In the genomic region with DNA sequence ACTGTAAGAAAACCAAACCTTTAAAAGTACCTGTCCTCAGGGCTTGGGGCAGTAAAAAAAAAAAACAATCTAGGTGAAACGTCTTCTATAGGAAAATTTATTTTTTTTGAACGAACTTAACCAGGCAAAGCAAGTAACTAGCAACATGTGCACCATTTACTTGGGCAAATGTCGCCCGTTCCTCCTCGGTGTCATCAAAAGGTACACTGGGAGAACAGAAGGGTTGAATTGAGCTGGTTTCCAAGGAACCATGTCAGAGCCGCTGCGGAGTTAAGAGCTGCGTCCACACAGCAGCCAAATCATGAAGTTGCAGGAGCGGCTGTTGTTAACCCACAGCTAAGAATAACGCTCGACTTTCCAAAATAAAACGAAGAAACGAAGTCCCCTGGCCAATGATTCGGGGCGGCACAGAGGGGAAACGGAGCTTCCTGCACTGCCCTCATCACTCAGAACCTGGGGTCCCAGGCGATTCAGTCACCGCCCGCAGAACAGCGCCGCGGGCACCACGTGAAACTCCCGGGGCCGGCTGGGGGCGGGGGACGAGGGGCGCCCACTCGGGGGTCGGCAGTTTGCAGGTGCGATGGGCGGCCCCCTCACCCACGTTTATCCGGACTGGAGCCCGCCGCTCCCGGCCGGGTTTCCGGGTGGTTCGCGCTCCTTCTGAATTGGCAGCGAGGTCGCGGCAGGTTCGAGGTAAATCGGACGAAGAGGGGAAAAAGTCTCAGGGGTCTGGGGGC, we compare ENCODE assay signal across 8 cellular contexts. TPM values are rescaled to one million over a fixed set of nuclear protein-coding genes. Genes with fewer than 3 reads are reported as not detected.
A peak's percentile ranks its signal among the peaks of the same experiment; 100 is the strongest.
DNase-seq lines count a peak whose midpoint lies in the region; ATAC-seq, FAIRE-seq and TF ChIP-seq lines count a peak whose summit lies in the region.
"Not testable (repeated sequence)": the region's sequence is repeated elsewhere in the genome, so short reads cannot be mapped to it uniquely, and the experiment has no call there.

No MANE protein-coding gene starts in this region.

- BruUV-seq in GM12878 (replicated peaks; lab: Mats Ljungman, UMichigan): not testable (repeated sequence)

- not testable (repeated sequence) for H2AFZ ChIP-seq in KMS-11 (ENCODE audit: low read depth); GM12878 (ENCODE audit: control insufficient read depth, low read depth, low read length)

- FAIRE-seq in GM12878 (lab: Jason Lieb, UNC): not testable (repeated sequence)

- H3K9me3 Mint-ChIP-seq in activated CD4-positive, alpha-beta T cell treated with anti-CD3 and anti-CD28 coated beads, Interleukin-2, amount 10 ng/mL, durations not matched to agents 24 days and 14 days; naive thymus-derived CD4-positive, alpha-beta T cell: not testable (repeated sequence)

- H3K4me3 Mint-ChIP-seq in activated CD4-positive, alpha-beta T cell treated with anti-CD3 and anti-CD28 coated beads, Interleukin-2, amount 10 ng/mL, durations not matched to agents 24 days and 14 days: peak overlapping the region; percentile 88
- H3K4me3 Mint-ChIP-seq in naive thymus-derived CD4-positive, alpha-beta T cell: peak overlapping the region; percentile 81 to 94 (median 88)

- H3K36me3 Mint-ChIP-seq in activated CD4-positive, alpha-beta T cell treated with anti-CD3 and anti-CD28 coated beads, Interleukin-2, amount 10 ng/mL, durations not matched to agents 24 days and 14 days (ENCODE audit: low read depth); naive thymus-derived CD4-positive, alpha-beta T cell: not testable (repeated sequence)

- H3K4me1 ChIP-seq in KMS-11 (ENCODE audit: low read depth, poor library complexity, severe bottlenecking); GM12878 (ENCODE audit: control insufficient read depth, insufficient read depth, low read length); cardiac muscle cell (ENCODE audit: low read depth); naive thymus-derived CD4-positive, alpha-beta T cell (ENCODE audit: control insufficient read depth in 2 of 2, insufficient read depth in 2 of 2, low read length in 2 of 2): not testable (repeated sequence)

- WGBS in GM12878 (ENCODE audit: insufficient coverage, insufficient replicate concordance, low lambda C conversion rate, missing lambda C conversion rate): under 1% methylated on average over 16 of the region's 47 CpGs

- not testable (repeated sequence) for TF ChIP-seq EP300 in GM12878 (IDR thresholded peaks at IDR 0.05; ENCODE audit: borderline replicate concordance in 1 of 2, control insufficient read depth in 1 of 2, low read depth in 2 of 2, low read length in 2 of 2)

- H3K9ac ChIP-seq in KMS-11: peak overlapping the region; percentile 85
- H3K9ac ChIP-seq in GM12878 (ENCODE audit: control insufficient read depth, insufficient read depth, low read length): peak overlapping the region; percentile 20; the same call in 1 of the 2 replicates

- H3K27ac Mint-ChIP-seq in activated CD4-positive, alpha-beta T cell treated with anti-CD3 and anti-CD28 coated beads, Interleukin-2, amount 10 ng/mL, durations not matched to agents 24 days and 14 days: peak overlapping the region; percentile 71
- H3K27ac Mint-ChIP-seq in naive thymus-derived CD4-positive, alpha-beta T cell: peak overlapping the region in 6 of 9 donors; percentile 71 to 88 (median 74)

- POLR2A ChIA-PET in GM12878 (lab: Charles Lee); naive thymus-derived CD4-positive, alpha-beta T cell (lab: Charles Lee): not testable (repeated sequence)

- not testable (repeated sequence) for H4K20me1 ChIP-seq in KMS-11 (ENCODE audit: insufficient read depth); GM12878 (ENCODE audit: control insufficient read depth, insufficient read depth)

- not testable (repeated sequence) for DNase-seq in AG10803 (ENCODE audit: low read depth); GM12878 (ENCODE audit: low read depth, low spot score)
- peak; percentile 80 for DNase-seq in activated CD4-positive, alpha-beta T cell treated with anti-CD3 and anti-CD28 coated beads, Interleukin-2, amount 10 ng/mL, durations not matched to agents 24 days and 14 days
- DNase-seq in cardiac muscle cell (ENCODE audit: low read depth in 1 of 2, low spot score in 1 of 2): peak; percentile 2 to 22
- DNase-seq in naive thymus-derived CD4-positive, alpha-beta T cell: peak in 6 of 9 donors; percentile 3 to 56 (median 27)
- peak; percentile 14 to 15 for DNase-seq in stimulated activated CD4-positive, alpha-beta T cell treated with anti-CD3 and anti-CD28 coated beads, Interleukin-4, amount 100 ng/mL, for 48 hours (ENCODE audit: low read depth in 2 of 2)

- H3K27me3 ChIP-seq in KMS-11 (ENCODE audit: insufficient read depth, low read depth); GM12878 (replicated peaks in 1 of 2; ENCODE audit: control insufficient read depth in 2 of 2, insufficient read depth in 2 of 2, low read length in 1 of 2); cardiac muscle cell; naive thymus-derived CD4-positive, alpha-beta T cell (ENCODE audit: control insufficient read depth in 2 of 2, insufficient read depth in 2 of 2, low read length in 2 of 2): not testable (repeated sequence)

- H3K4me3 ChIP-seq in AG10803 (ENCODE audit: low read length) (peak overlapping the region; percentile 59), KMS-11 (IDR thresholded peaks at IDR 0.05; ENCODE audit: insufficient read depth, low read depth, low read length) (peak overlapping the region; percentile 19), GM12878 (peak overlapping the region; percentile 71), cardiac muscle cell (peak overlapping the region; percentile 63)
- H3K4me3 ChIP-seq in naive thymus-derived CD4-positive, alpha-beta T cell (ENCODE audit: low read length): peak overlapping the region; percentile 32

- intact Hi-C loops in activated CD4-positive, alpha-beta T cell treated with anti-CD3 and anti-CD28 coated beads, Interleukin-2, amount 10 ng/mL, durations not matched to agents 24 days and 14 days (cut with micrococcal nuclease); GM12878 (cut with micrococcal nuclease; ENCODE audit: unreplicated experiment); naive thymus-derived CD4-positive, alpha-beta T cell (cut with micrococcal nuclease): not testable (repeated sequence)

- not testable (repeated sequence) for TF ChIP-seq POLR2A in GM12878 (IDR thresholded peaks at IDR 0.05; ENCODE audit: low read depth, low read length)

- ATAC-seq in GM21367 (IDR thresholded peaks at IDR 0.05; ENCODE audit: unreplicated experiment): peak; percentile 0
- ATAC-seq in GM12878: peak; percentile 9; the same call in 2 of the 3 replicates
- ATAC-seq in naive thymus-derived CD4-positive, alpha-beta T cell: not testable (repeated sequence)

- CTCF ChIA-PET in GM12878 (lab: Yijun Ruan, JAX); naive thymus-derived CD4-positive, alpha-beta T cell (lab: Charles Lee): not testable (repeated sequence)

- H3K4me2 ChIP-seq in KMS-11 (peak overlapping the region; percentile 25; the same call in 1 of the 2 replicates), GM12878 (ENCODE audit: control insufficient read depth, insufficient read depth) (0 out of 2 replicates have a peak overlapping the region, but pooled peaks have one; percentile 25)

- H3K4me1 Mint-ChIP-seq in activated CD4-positive, alpha-beta T cell treated with anti-CD3 and anti-CD28 coated beads, Interleukin-2, amount 10 ng/mL, durations not matched to agents 24 days and 14 days: not testable (repeated sequence)
- peaks cover 0 to 21% (median 15%) of the 10 kb centered on the region in 7 donors for H3K4me1 Mint-ChIP-seq in naive thymus-derived CD4-positive, alpha-beta T cell

- H3K27ac ChIP-seq in KMS-11: peak overlapping the region; percentile 84
- H3K27ac ChIP-seq in GM12878 (ENCODE audit: control insufficient read depth, insufficient read depth): peak overlapping the region; percentile 48
- H3K27ac ChIP-seq in cardiac muscle cell: peak overlapping the region; percentile 98
- peak overlapping the region; percentile 63 for H3K27ac ChIP-seq in naive thymus-derived CD4-positive, alpha-beta T cell (ENCODE audit: low read depth, low read length)

- H3K9me3 ChIP-seq in GM12878 (replicated peaks; ENCODE audit: control insufficient read depth, insufficient read depth, low read length); cardiac muscle cell (ENCODE audit: low read depth); naive thymus-derived CD4-positive, alpha-beta T cell (ENCODE audit: control insufficient read depth in 2 of 3, low read length in 3 of 3): not testable (repeated sequence)

- H3K36me3 ChIP-seq in KMS-11 (ENCODE audit: insufficient read depth); GM12878 (ENCODE audit: control insufficient read depth in 2 of 2, insufficient read depth in 2 of 2, low read length in 1 of 2); cardiac muscle cell; naive thymus-derived CD4-positive, alpha-beta T cell (ENCODE audit: control insufficient read depth in 2 of 3, insufficient read depth in 3 of 3, low read length in 3 of 3): not testable (repeated sequence)

- not testable (repeated sequence) for TF ChIP-seq CTCF in AG10803 (conservative IDR thresholded peaks at IDR 0.05; ENCODE audit: low read length); KMS-11 (conservative IDR thresholded peaks at IDR 0.05; ENCODE audit: low read depth, low read length); GM12878 (IDR thresholded peaks at IDR 0.05 in 2 of 3, conservative IDR thresholded peaks at IDR 0.05 in 1 of 3; ENCODE audit: control insufficient read depth in 2 of 3, extremely low read depth in 1 of 3, insufficient read depth in 1 of 3, low read depth in 3 of 3, low read length in 3 of 3); cardiac muscle cell (IDR thresholded peaks at IDR 0.05; ENCODE audit: low read depth, low read length)

- RAD21 ChIA-PET in GM12878 (lab: Charles Lee; ENCODE audit: unreplicated experiment): not testable (repeated sequence)

- SMC1A ChIA-PET in GM12878 (lab: Charles Lee; ENCODE audit: uncharacterized antibody, unreplicated experiment): not testable (repeated sequence)

- TF ChIP-seq RAD21 in GM12878 (IDR thresholded peaks at IDR 0.05; ENCODE audit: insufficient read depth, low read depth, low read length): not testable (repeated sequence)

- in situ Hi-C loops in GM12878 (cut with MboI): not testable (repeated sequence)

- not testable (repeated sequence) for H3K27me3 Mint-ChIP-seq in activated CD4-positive, alpha-beta T cell treated with anti-CD3 and anti-CD28 coated beads, Interleukin-2, amount 10 ng/mL, durations not matched to agents 24 days and 14 days; naive thymus-derived CD4-positive, alpha-beta T cell

- H3K79me2 ChIP-seq in KMS-11 (ENCODE audit: insufficient read depth, low read depth) (peaks cover 19% of the 10 kb centered on the region), GM12878 (ENCODE audit: control insufficient read depth, insufficient read depth, low read length) (peaks cover 13% of the 10 kb centered on the region)

RNA-seq across cellular contexts. Expression of gene PLGLB1, which starts 53.6 kb away (rescaled TPM):
- total RNA-seq in activated CD4-positive, alpha-beta T cell treated with anti-CD3 and anti-CD28 coated beads, Interleukin-2, amount 10 ng/mL, durations not matched to agents 24 days and 14 days: 0.85 and 3.4 TPM in 2 replicates
- total RNA-seq in GM12878 (2013; cell fraction: nucleolus; rRNA removed): 4.3 and 6.1 TPM in 2 replicates
- 1.9 TPM in 2 replicates for total RNA-seq in GM12878 (2014; rRNA removed)
- 1.2 and 1.9 TPM in 2 replicates for total RNA-seq in GM12878 (2014; rRNA removed; fragmentation: Illumina TruSeq; extraction: Trizol)
- total RNA-seq in GM12878 (2021): 1.2 and 2.2 TPM in 2 replicates
- polyA plus RNA-seq in GM12878 (2011; ENCODE audit: low read depth): 0.55 TPM
- 1.7 and 2.8 TPM in 2 replicates for polyA plus RNA-seq in GM12878 (2011; rRNA removed)
- polyA plus RNA-seq in GM12878 (2011; cell fraction: cytosol; rRNA removed): 0.37 and 0.60 TPM in 2 replicates
- polyA plus RNA-seq in GM12878 (2011; cell fraction: nucleus; rRNA removed): 4.0 and 4.6 TPM in 2 replicates
- polyA plus RNA-seq in GM12878 (2012): 1.3 and 2.2 TPM in 2 replicates
- 1.8 and 3.5 TPM in 2 replicates for polyA plus RNA-seq in GM12878 (2014; fragmentation: Illumina TruSeq; extraction: Trizol)
- polyA plus RNA-seq in GM12878 (2014; fragmentation: Nextera tagmentation; extraction: Ambion mirVana): 1 to 10 TPM; 1.3 to 1.5 TPM
- polyA plus RNA-seq in GM12878 (2014; rRNA removed): 0.99 and 2.1 TPM in 2 replicates
- 1 to 10 TPM in 1 of 2 experiments, under 1 TPM in 1; 0.88 to 1.5 TPM for polyA plus RNA-seq in GM12878 (2016; fragmentation: Nextera tagmentation; extraction: Ambion mirVana)
- 1.4 and 1.7 TPM in 2 replicates for polyA minus RNA-seq in GM12878 (2011; rRNA and poly(A)+ RNA removed)
- polyA minus RNA-seq in GM12878 (2011; cell fraction: cytosol; rRNA and poly(A)+ RNA removed): not detected in 2 replicates
- polyA minus RNA-seq in GM12878 (2011; cell fraction: nucleus; rRNA and poly(A)+ RNA removed): 2.4 and 4.0 TPM in 2 replicates
- 0.92 and 2.7 TPM in 2 replicates for total RNA-seq in cardiac muscle cell
- 4.6 and 5.3 TPM in 2 replicates for polyA plus RNA-seq in cardiac muscle cell
- 10 to 100 TPM in 2 of 5 experiments, 1 to 10 TPM in 3; 2.5 to 20.7 (median 4.0) TPM for total RNA-seq in naive thymus-derived CD4-positive, alpha-beta T cell
- polyA plus RNA-seq in naive thymus-derived CD4-positive, alpha-beta T cell: 1 to 10 TPM in 1 of 2 donors, under 1 TPM in 1; 0.85 to 1.4 TPM

Comparison
In these comparisons a context has a peak if more than half of its experiments do, and no peak if none do; other contexts are left out.
1. H3K4me3 ChIP-seq: peak in every context shown above with its lines; median percentile 71 in GM12878; 63 in cardiac muscle cell; 59 in AG10803; 32 in naive thymus-derived CD4-positive, alpha-beta T cell; 19 in KMS-11.
2. H3K27ac ChIP-seq: peak in every context shown above with its lines; median percentile 98 in cardiac muscle cell; 84 in KMS-11; 63 in naive thymus-derived CD4-positive, alpha-beta T cell; 48 in GM12878.